In genomic region chr5:161446655-161447054, GRCh38 we compare ENCODE assay signal across 32 cellular contexts.
"Had no signal": no experiment of that assay in that cellular context is flagged by ENCODE, and none has a peak within 500 bp of the region (broad histone marks: within the 10 kb centered on the region; RNA-seq: fewer than 3 reads in every experiment).

No MANE protein-coding gene starts in this region.

- DNase-seq: activated B cell treated with CpG ODN at 0.5 μM for 24 hours; activated CD4-positive, alpha-beta T cell treated with anti-CD3 and anti-CD28 coated beads for 4 hours; activated CD4-positive, alpha-beta T cell treated with anti-CD3 and anti-CD28 coated beads, Interleukin-2, amount 50 U/mL, for 4 hours; activated CD4-positive, CD25-positive, alpha-beta regulatory T cell treated with anti-CD3 and anti-CD28 coated beads, Interleukin-2, amount 50 U/mL, for 72 hours; activated CD8-positive, alpha-beta T cell treated with anti-CD3 and anti-CD28 coated beads for 36 hours; activated gamma-delta T cell; activated naive CD4-positive, alpha-beta T cell treated with Interleukin-2 at 50 U/mL for 16 hours; activated naive CD8-positive, alpha-beta T cell treated with anti-CD3 and anti-CD28 coated beads, Interleukin-2, amount 10 ng/mL, durations not matched to agents 7 days and 5 days; activated T-cell treated with anti-CD3 and anti-CD28 coated beads, Interleukin-2, amount 50 U/mL, for 1 hour; brain microvascular endothelial cell; central memory CD4-positive, alpha-beta T cell; Karpas-422; KBM-7; NCI-H1105; NCI-H1417 treated with DMSO at 0.1 percent for 48 hours; NCI-H187 treated with DMSO at 0.1 percent for 48 hours; NCI-H2081; NCI-H2171 treated with DMSO at 0.1 percent for 48 hours; NCI-H2227 treated with DMSO at 0.1 percent for 48 hours; NCI-H526; NCI-H748 treated with DMSO at 0.1 percent for 48 hours; NK-92 treated with Interleukin-12 subunit alpha and Interleukin-12 subunit beta, amount 100 ng/mL, for 24 hours; PC-3; Peyer's patch; SIG-M5; T-cell; T-helper 2 cell; T-helper 9 cell had no signal

- H3K27me3 ChIP-seq: brain microvascular endothelial cell, Peyer's patch had no signal

- ATAC-seq: activated CD8-positive, alpha-beta T cell treated with anti-CD3 and anti-CD28 coated beads for 36 hours; PC-3; Right ventricle myocardium inferior; SK-N-SH treated with all-trans-retinoic acid at 6 μM for 48 hours; T-cell had no signal

- H3K27ac ChIP-seq: brain microvascular endothelial cell, Peyer's patch, RWPE1, VCaP had no signal

- H3K4me3 ChIP-seq: Peyer's patch had no signal
